ENCODE assay signal across 20 cellular contexts in the genomic region with DNA sequence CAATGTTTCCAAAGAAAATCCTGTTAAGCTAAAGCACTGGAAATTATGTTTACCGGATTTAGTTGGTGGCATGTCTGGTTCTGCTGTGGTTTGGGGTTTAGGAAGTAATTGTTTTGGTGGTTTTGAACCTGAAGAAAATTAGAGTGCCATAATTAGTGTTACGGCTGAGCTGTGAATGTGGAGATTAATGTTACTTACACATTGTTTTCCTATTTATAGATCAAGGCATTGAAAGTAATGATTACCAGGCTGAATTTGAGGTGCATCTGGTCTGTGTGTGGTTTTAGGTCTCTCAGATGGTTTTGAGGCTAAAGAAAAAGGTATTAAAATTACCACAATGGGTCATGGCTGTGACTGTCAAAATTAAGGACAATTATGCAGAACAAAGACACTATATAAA.
"Had no signal": no experiment of that assay in that cellular context is flagged by ENCODE, and none has a peak within 500 bp of the region (broad histone marks: within the 10 kb centered on the region; RNA-seq: fewer than 3 reads in every experiment).

No MANE protein-coding gene starts in this region.

- ATAC-seq: activated CD4-positive, alpha-beta T cell treated with anti-CD3 and anti-CD28 coated beads for 36 hours; activated CD8-positive, alpha-beta T cell treated with anti-CD3 and anti-CD28 coated beads for 36 hours; activated T-cell treated with anti-CD3 and anti-CD28 coated beads, Interleukin-2, amount 50 U/mL, for 72 hours; body of pancreas; K562 had no signal

- H3K4me3 ChIP-seq: body of pancreas, K562, PC-9 had no signal

- DNase-seq: activated CD4-positive, alpha-beta T cell treated with anti-CD3 and anti-CD28 coated beads for 36 hours; activated CD4-positive, alpha-beta T cell treated with anti-CD3 and anti-CD28 coated beads, Interleukin-2, amount 50 U/mL, for 1 hour; activated CD8-positive, alpha-beta memory T cell treated with anti-CD3 and anti-CD28 coated beads, Interleukin-2, amount 50 U/mL, for 4 hours; activated CD8-positive, alpha-beta T cell treated with anti-CD3 and anti-CD28 coated beads for 36 hours; activated T-cell treated with anti-CD3 and anti-CD28 coated beads, Interleukin-2, amount 50 U/mL, for 72 hours; aorta; body of pancreas; central memory CD4-positive, alpha-beta T cell; MV-4-11; NCI-H1092 treated with DMSO at 0.1 percent for 48 hours; NCI-H1436 treated with DMSO at 0.1 percent for 48 hours; NCI-H187; NCI-H446; NCI-H524; PC-9; SHP77 treated with DMSO at 0.1 percent for 48 hours; T-helper 2 cell; T1000; WERI-Rb-1 had no signal
